ENCODE assay signal across 15 cellular contexts in the genomic region with DNA sequence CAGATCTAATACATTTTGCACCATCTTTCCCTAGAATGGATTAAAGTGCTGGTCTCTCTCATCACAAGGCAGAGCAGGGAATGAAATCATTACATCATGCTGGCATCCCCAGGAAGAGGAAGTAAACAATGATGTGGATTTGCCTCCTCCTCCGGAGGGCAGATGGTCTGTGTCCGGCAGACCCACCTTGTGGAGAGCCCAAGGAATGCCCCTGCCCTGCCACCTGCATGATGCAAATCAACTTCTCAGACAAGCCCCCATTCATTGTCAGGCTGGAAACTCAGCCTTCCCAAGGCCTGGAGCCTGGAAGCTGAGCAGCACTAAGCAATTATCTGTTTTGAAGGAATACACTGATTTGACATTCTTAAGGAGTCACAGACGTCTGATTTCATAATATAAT.
"Had no signal": no experiment of that assay in that cellular context is flagged by ENCODE, and none has a peak within 500 bp of the region (broad histone marks: within the 10 kb centered on the region; RNA-seq: fewer than 3 reads in every experiment).

No MANE protein-coding gene starts in this region.

- DNase-seq: activated CD4-positive, alpha-beta T cell treated with anti-CD3 and anti-CD28 coated beads, Interleukin-2, amount 50 U/mL, for 4 hours; activated effector memory CD4-positive, alpha-beta T cell treated with anti-CD3 and anti-CD28 coated beads, Interleukin-2, amount 50 U/mL, for 16 hours; activated T-cell treated with anti-CD3 and anti-CD28 coated beads, Interleukin-2, amount 50 U/mL, for 72 hours; gastrocnemius medialis; head of caudate nucleus; lower lobe of right lung; posterior cingulate gyrus; spleen; stimulated activated CD4-positive, alpha-beta T cell treated with anti-CD3 and anti-CD28 coated beads, Interleukin-4, amount 100 ng/mL, for 4 hours had no signal

- H3K4me3 ChIP-seq: ascending aorta, coronary artery, gastrocnemius medialis, lower lobe of right lung, spleen, testis had no signal

- H3K36me3 ChIP-seq: ascending aorta, gastrocnemius medialis, lower lobe of right lung, spleen had no signal

- H3K27me3 ChIP-seq: ascending aorta, gastrocnemius medialis, spleen, testis had no signal

- H3K27ac ChIP-seq: ascending aorta, coronary artery, gastrocnemius medialis, lower lobe of right lung, spleen, testis, VCaP had no signal

- H3K9me3 ChIP-seq: gastrocnemius medialis, lower lobe of right lung, spleen, testis had no signal

- ATAC-seq: activated T-cell treated with anti-CD3 and anti-CD28 coated beads, Interleukin-2, amount 50 U/mL, for 72 hours; gastrocnemius medialis; lower lobe of right lung; natural killer cell treated with Interleukin-12 subunit alpha and Interleukin-12 subunit beta and Interleukin-15 and Interleukin-18, amount 100 ng/mL, for 72 hours; stimulated activated memory B cell treated with anti-CD40 and anti-IgM and Interleukin-4, amounts not matched to agents 10 μg/mL and 1 μg/mL and 100 μg/mL, for 72 hours had no signal
